ENCODE assay signal across 26 cellular contexts in genomic region chr2:203376173-203376572, GRCh38. TPM values are rescaled to one million over a fixed set of nuclear protein-coding genes. Genes with fewer than 3 reads are reported as not detected.
DNase-seq lines count a peak whose midpoint lies in the region; ATAC-seq and TF ChIP-seq lines count a peak whose summit lies in the region.
"Had no signal": no experiment of that assay in that cellular context is flagged by ENCODE, and none has a peak within 500 bp of the region (broad histone marks: within the 10 kb centered on the region; RNA-seq: fewer than 3 reads in every experiment).

No MANE protein-coding gene starts in this region.

- H3F3A ChIP-seq in Loucy (ENCODE audit: low read depth), result no peaks in the 10 kb centered on the region; the same call in 1 of the 2 replicates
- peaks cover 6% of the 10 kb centered on the region for H3F3A ChIP-seq in neural progenitor cell (ENCODE audit: low read depth)

- DNase-seq in DND-41, result no peak
- DNase-seq in cardiac fibroblast (ENCODE audit: low read depth in 2 of 2), result no peak
- no peak for DNase-seq in neural progenitor cell (ENCODE audit: low spot score)
- DNase-seq in GM19240 (ENCODE audit: insufficient read length, low spot score), result no peak
- DNase-seq in NCI-H146 treated with DMSO at 0.1 percent for 48 hours (lab: John Stamatoyannopoulos, UW; ENCODE audit: unreplicated experiment), result no peak
- DNase-seq in right cardiac atrium, result no peak
- DNase-seq: activated CD4-positive, alpha-beta T cell treated with anti-CD3 and anti-CD28 coated beads for 36 hours; activated effector memory CD4-positive, alpha-beta T cell treated with anti-CD3 and anti-CD28 coated beads, Interleukin-2, amount 50 U/mL, for 16 hours; activated naive CD8-positive, alpha-beta T cell treated with anti-CD3 and anti-CD28 coated beads for 36 hours; activated T-cell treated with anti-CD3 and anti-CD28 coated beads, Interleukin-2, amount 50 U/mL, for 1 hour; aorta; Calu3; dermis blood vessel endothelial cell; lower lobe of right lung; mucosa of descending colon; NCI-H1092 treated with DMSO at 0.1 percent for 48 hours; NCI-H1930; NCI-H526 treated with DMSO at 0.1 percent for 48 hours; ovary; spleen had no signal

- H3K36me3 ChIP-seq in DND-41 (ENCODE audit: insufficient read depth, low read length), result peaks cover 17% of the 10 kb centered on the region; the same call in 1 of the 2 replicates
- H3K36me3 ChIP-seq in Loucy (ENCODE audit: insufficient read depth, low read length), result no peaks in the 10 kb centered on the region
- H3K36me3 ChIP-seq in neural progenitor cell, result peaks cover 17% of the 10 kb centered on the region
- H3K36me3 ChIP-seq: lower lobe of right lung, ovary, right atrium auricular region, spleen had no signal

- peaks cover 24% of the 10 kb centered on the region; the same call in 1 of the 2 replicates for H3K79me2 ChIP-seq in DND-41 (ENCODE audit: insufficient read depth, low read length)
- no peaks in the 10 kb centered on the region for H3K79me2 ChIP-seq in Loucy (ENCODE audit: insufficient read depth, low read length)
- H3K79me2 ChIP-seq in neural progenitor cell (ENCODE audit: low read depth), result peaks cover 76% of the 10 kb centered on the region

- ATAC-seq in DND-41 (ENCODE audit: insufficient read depth, low read depth) (peak; percentile 74), right cardiac atrium (no peak)
- ATAC-seq: activated CD4-positive, alpha-beta T cell treated with anti-CD3 and anti-CD28 coated beads for 36 hours; lower lobe of right lung; mucosa of descending colon; natural killer cell treated with Interleukin-12 subunit alpha and Interleukin-12 subunit beta and Interleukin-15 and Interleukin-18, amount 100 ng/mL, for 72 hours; SK-N-SH treated with all-trans-retinoic acid at 6 μM for 48 hours had no signal

- H3K9me2 ChIP-seq in Loucy (replicated peaks; ENCODE audit: low read depth, low read length), result no peaks in the 10 kb centered on the region

- no peaks in the 10 kb centered on the region for H3K27me3 ChIP-seq in DND-41 (ENCODE audit: insufficient read depth, low read length, poor library complexity)
- H3K27me3 ChIP-seq in Loucy (ENCODE audit: insufficient read depth, low read length, poor library complexity, severe bottlenecking), result no peaks in the 10 kb centered on the region
- H3K27me3 ChIP-seq in neural progenitor cell, result no peaks in the 10 kb centered on the region
- no peaks in the 10 kb centered on the region for H3K27me3 ChIP-seq in right cardiac atrium (ENCODE audit: control insufficient read depth, insufficient read depth)
- H3K27me3 ChIP-seq: ovary, right atrium auricular region, spleen, tibial nerve had no signal

- H3K4me2 ChIP-seq in DND-41 (ENCODE audit: insufficient read depth, low read length) (no peak overlapping the region), Loucy (ENCODE audit: low read depth, low read length, poor library complexity, severe bottlenecking) (no peak overlapping the region), neural progenitor cell (no peak overlapping the region)

- H2AFZ ChIP-seq in DND-41 (ENCODE audit: low read depth, low read length) (no peak overlapping the region), Loucy (ENCODE audit: low read length) (no peak overlapping the region), neural progenitor cell (replicated peaks) (no peak overlapping the region)

- H3K4me1 ChIP-seq in DND-41 (ENCODE audit: insufficient read depth, low read length) (no peaks in the 10 kb centered on the region), Loucy (ENCODE audit: insufficient read depth, low read length, poor library complexity, severe bottlenecking) (no peaks in the 10 kb centered on the region), neural progenitor cell (no peaks in the 10 kb centered on the region), right cardiac atrium (ENCODE audit: control insufficient read depth, insufficient read depth, low read length) (no peaks in the 10 kb centered on the region)
- H3K4me1 ChIP-seq: lower lobe of right lung, right atrium auricular region, spleen had no signal

- peak; percentile 35 for TF ChIP-seq CTCF in DND-41 (IDR thresholded peaks at IDR 0.05; ENCODE audit: borderline replicate concordance, extremely low read depth, low read length, poor library complexity, severe bottlenecking)
- TF ChIP-seq CTCF in Loucy (conservative IDR thresholded peaks at IDR 0.05; ENCODE audit: low read length), result peak; percentile 50
- peak; percentile 14 for TF ChIP-seq CTCF in cardiac fibroblast (IDR thresholded peaks at IDR 0.05; ENCODE audit: low read depth, low read length)
- TF ChIP-seq CTCF in neural progenitor cell (IDR thresholded peaks at IDR 0.05), result peak; percentile 26

- intact Hi-C loops in right cardiac atrium (cut with DNase I), result no loop called here

- no peak overlapping the region for H3K27ac Mint-ChIP-seq in neural progenitor cell
- H3K27ac Mint-ChIP-seq: activated CD4-positive, alpha-beta T cell treated with anti-CD3 and anti-CD28 coated beads for 36 hours; activated naive CD8-positive, alpha-beta T cell treated with anti-CD3 and anti-CD28 coated beads for 36 hours; CD14-positive monocyte; natural killer cell treated with Interleukin-12 subunit alpha and Interleukin-12 subunit beta and Interleukin-15 and Interleukin-18, amount 100 ng/mL, for 72 hours had no signal

- H3K4me3 ChIP-seq in DND-41 (ENCODE audit: low read depth in 1 of 2, low read length in 2 of 2), result no peak overlapping the region
- H3K4me3 ChIP-seq in Loucy (ENCODE audit: low read length, poor library complexity, severe bottlenecking), result no peak overlapping the region
- H3K4me3 ChIP-seq in cardiac fibroblast (replicated peaks in 1 of 2; ENCODE audit: low read depth in 2 of 2, low read length in 2 of 2), result no peak overlapping the region
- H3K4me3 ChIP-seq in neural progenitor cell, result no peak overlapping the region
- no peak overlapping the region for H3K4me3 ChIP-seq in right cardiac atrium (ENCODE audit: low read length)
- H3K4me3 ChIP-seq: lower lobe of right lung, mucosa of descending colon, ovary, right atrium auricular region, spleen, tibial nerve had no signal

- peaks cover 3% of the 10 kb centered on the region for H3K4me1 Mint-ChIP-seq in neural progenitor cell
- H3K4me1 Mint-ChIP-seq: activated CD4-positive, alpha-beta T cell treated with anti-CD3 and anti-CD28 coated beads for 36 hours; CD14-positive monocyte had no signal

- H4K20me1 ChIP-seq in DND-41 (ENCODE audit: insufficient read depth, low read length) (peaks cover 2% of the 10 kb centered on the region; the same call in 1 of the 2 replicates), Loucy (ENCODE audit: insufficient read depth, low read length, poor library complexity, severe bottlenecking) (no peaks in the 10 kb centered on the region), neural progenitor cell (ENCODE audit: low read depth) (peaks cover 12% of the 10 kb centered on the region)

- no peaks in the 10 kb centered on the region for H3K27me3 Mint-ChIP-seq in neural progenitor cell (ENCODE audit: insufficient read depth, low read depth)
- H3K27me3 Mint-ChIP-seq: activated CD4-positive, alpha-beta T cell treated with anti-CD3 and anti-CD28 coated beads for 36 hours; activated naive CD8-positive, alpha-beta T cell treated with anti-CD3 and anti-CD28 coated beads for 36 hours; natural killer cell treated with Interleukin-12 subunit alpha and Interleukin-12 subunit beta and Interleukin-15 and Interleukin-18, amount 100 ng/mL, for 72 hours had no signal

- H3K9me3 Mint-ChIP-seq in neural progenitor cell, result no peaks in the 10 kb centered on the region
- H3K9me3 Mint-ChIP-seq: activated naive CD8-positive, alpha-beta T cell treated with anti-CD3 and anti-CD28 coated beads for 36 hours; natural killer cell treated with Interleukin-12 subunit alpha and Interleukin-12 subunit beta and Interleukin-15 and Interleukin-18, amount 100 ng/mL, for 72 hours had no signal

- no peak overlapping the region for H3K4me3 Mint-ChIP-seq in neural progenitor cell
- H3K4me3 Mint-ChIP-seq: activated CD4-positive, alpha-beta T cell treated with anti-CD3 and anti-CD28 coated beads for 36 hours; activated naive CD8-positive, alpha-beta T cell treated with anti-CD3 and anti-CD28 coated beads for 36 hours; CD14-positive monocyte; natural killer cell treated with Interleukin-12 subunit alpha and Interleukin-12 subunit beta and Interleukin-15 and Interleukin-18, amount 100 ng/mL, for 72 hours had no signal

- H3K36me3 Mint-ChIP-seq in neural progenitor cell, result peaks cover 10% of the 10 kb centered on the region
- H3K36me3 Mint-ChIP-seq: CD14-positive monocyte had no signal

- H3K9ac ChIP-seq in DND-41 (ENCODE audit: low read depth, low read length) (no peak overlapping the region), Loucy (ENCODE audit: low read depth, low read length, poor library complexity, severe bottlenecking) (no peak overlapping the region), neural progenitor cell (no peak overlapping the region)

- H3K9me3 ChIP-seq in DND-41 (ENCODE audit: insufficient read depth, low read length, severe bottlenecking) (no peaks in the 10 kb centered on the region), Loucy (ENCODE audit: insufficient read depth, low read depth, low read length) (no peaks in the 10 kb centered on the region), neural progenitor cell (ENCODE audit: low read depth) (no peaks in the 10 kb centered on the region), right cardiac atrium (ENCODE audit: control insufficient read depth, low read length) (no peaks in the 10 kb centered on the region)
- H3K9me3 ChIP-seq: lower lobe of right lung, mucosa of descending colon, ovary, right atrium auricular region, spleen, tibial nerve had no signal

- H3K27ac ChIP-seq in DND-41 (ENCODE audit: low read length) (no peak overlapping the region), neural progenitor cell (no peak overlapping the region), right cardiac atrium (ENCODE audit: low read length) (no peak overlapping the region)
- H3K27ac ChIP-seq: lower lobe of right lung, ovary, right atrium auricular region, spleen, tibial nerve had no signal

RNA-seq across cellular contexts. Expression of gene ABI2, which starts 48.0 kb away (rescaled TPM):
- 161 and 168 TPM in 2 replicates for total RNA-seq in neural progenitor cell (ENCODE audit: low replicate concordance)
- 10 to 100 TPM; 59.4 to 75.4 (median 65.5) TPM for total RNA-seq in right cardiac atrium
- polyA plus RNA-seq in right cardiac atrium, result 26.4 TPM
